In the genomic region with DNA sequence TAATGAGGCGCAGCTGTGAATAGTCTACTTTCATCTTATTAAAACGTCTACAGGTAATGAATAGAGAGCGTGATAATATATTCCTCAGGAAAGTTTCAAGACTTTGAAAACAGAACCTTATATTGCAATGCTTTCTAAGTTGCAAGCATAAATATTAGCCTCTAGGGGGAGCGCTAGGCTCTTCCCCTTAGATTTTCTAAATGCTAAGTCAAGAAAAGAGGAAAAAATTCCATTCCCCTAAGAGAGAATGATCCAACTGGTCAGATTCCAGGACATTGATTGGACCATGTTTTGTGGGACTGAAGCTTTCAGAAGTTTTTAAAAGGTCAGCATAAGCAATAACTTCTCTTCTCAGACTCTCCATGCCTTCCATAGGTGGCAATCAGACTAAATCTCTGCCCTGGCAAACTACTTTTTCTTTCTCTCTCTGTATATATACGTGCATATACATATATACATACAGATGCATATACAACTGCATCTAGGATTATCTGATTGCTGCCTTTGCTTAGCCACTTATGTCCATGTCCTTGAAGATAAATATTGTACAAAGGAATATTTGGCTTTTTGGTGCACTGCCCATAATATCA, we compare ENCODE assay signal across 7 cellular contexts.
DNase-seq lines count a peak whose midpoint lies in the region; ATAC-seq, FAIRE-seq and TF ChIP-seq lines count a peak whose summit lies in the region.

No MANE protein-coding gene starts in this region.

- H3K4me1 ChIP-seq in right atrium auricular region (peaks cover 0 to 50% of the 10 kb centered on the region in 2 donors), small intestine (ENCODE audit: control insufficient read depth in 2 of 2, insufficient read depth in 1 of 2, low read depth in 1 of 2, low read length in 1 of 2) (peaks cover 3 to 6% of the 10 kb centered on the region in 2 donors)

- H3K4me3 ChIP-seq in right atrium auricular region (no peak overlapping the region), small intestine (ENCODE audit: low read depth in 1 of 2, low read length in 2 of 2) (no peak overlapping the region)

- H3K27ac Mint-ChIP-seq in activated naive CD8-positive, alpha-beta T cell treated with anti-CD3 and anti-CD28 coated beads for 36 hours: peak overlapping the region; percentile 83

- peak; percentile 79 to 94 for TF ChIP-seq CTCF in right atrium auricular region (IDR thresholded peaks at IDR 0.05)

- H3K9me3 ChIP-seq in right atrium auricular region (no peaks in the 10 kb centered on the region), small intestine (ENCODE audit: control insufficient read depth, low read depth) (no peaks in the 10 kb centered on the region)

- H3K9me3 Mint-ChIP-seq in activated naive CD8-positive, alpha-beta T cell treated with anti-CD3 and anti-CD28 coated beads for 36 hours: peaks cover 2% of the 10 kb centered on the region

- FAIRE-seq in small intestine (lab: Jason Lieb, UNC): no peak

- peaks cover 43% of the 10 kb centered on the region for H3K36me3 Mint-ChIP-seq in activated naive CD8-positive, alpha-beta T cell treated with anti-CD3 and anti-CD28 coated beads for 36 hours

- H3K36me3 ChIP-seq in right atrium auricular region: no peaks in the 10 kb centered on the region
- H3K36me3 ChIP-seq in small intestine (ENCODE audit: control insufficient read depth in 2 of 2, insufficient read depth in 2 of 2, low read length in 2 of 2): no peaks in the 10 kb centered on the region

- peak; percentile 64 for ATAC-seq in GM21723 (IDR thresholded peaks at IDR 0.05; ENCODE audit: unreplicated experiment)
- no peak for ATAC-seq in GM21786 (IDR thresholded peaks at IDR 0.05; ENCODE audit: unreplicated experiment)

- H3K4me1 Mint-ChIP-seq in activated naive CD8-positive, alpha-beta T cell treated with anti-CD3 and anti-CD28 coated beads for 36 hours: peaks cover 92% of the 10 kb centered on the region

- no peaks in the 10 kb centered on the region for H3K27me3 ChIP-seq in right atrium auricular region
- no peaks in the 10 kb centered on the region for H3K27me3 ChIP-seq in small intestine (ENCODE audit: control insufficient read depth in 2 of 2, insufficient read depth in 2 of 2, low read length in 2 of 2)

- H3K27me3 Mint-ChIP-seq in activated naive CD8-positive, alpha-beta T cell treated with anti-CD3 and anti-CD28 coated beads for 36 hours: no peaks in the 10 kb centered on the region

- no peak overlapping the region for H3K4me3 Mint-ChIP-seq in activated naive CD8-positive, alpha-beta T cell treated with anti-CD3 and anti-CD28 coated beads for 36 hours

- H3K27ac ChIP-seq in right atrium auricular region: peak overlapping the region in 1 of 2 donors; percentile 14
- no peak overlapping the region for H3K27ac ChIP-seq in small intestine (ENCODE audit: low read depth in 1 of 2, low read length in 1 of 2)

- WGBS in small intestine, 3 donors: 16 to 23% (median 19%) methylated on average over 5 of the region's 5 CpGs

- DNase-seq in Daoy (ENCODE audit: low read depth) (peak; percentile 15), NCI-H2171 treated with DMSO at 0.1 percent for 48 hours (lab: John Stamatoyannopoulos, UW) (peak; percentile 16), right atrium auricular region (ENCODE audit: low spot score) (no peak), small intestine (peak; percentile 54)
- DNase-seq in activated naive CD8-positive, alpha-beta T cell treated with anti-CD3 and anti-CD28 coated beads for 36 hours: no peak

Comparison
In these comparisons a context has a peak if more than half of its experiments do, and no peak if none do; other contexts are left out.
1. DNase-seq: peak in Daoy (single experiment), NCI-H2171 treated with DMSO at 0.1 percent for 48 hours (single experiment) and small intestine (single experiment); none in activated naive CD8-positive, alpha-beta T cell treated with anti-CD3 and anti-CD28 coated beads for 36 hours (single experiment) and right atrium auricular region (single experiment).